8 cellular contexts compared by ENCODE assay signal in the genomic region with DNA sequence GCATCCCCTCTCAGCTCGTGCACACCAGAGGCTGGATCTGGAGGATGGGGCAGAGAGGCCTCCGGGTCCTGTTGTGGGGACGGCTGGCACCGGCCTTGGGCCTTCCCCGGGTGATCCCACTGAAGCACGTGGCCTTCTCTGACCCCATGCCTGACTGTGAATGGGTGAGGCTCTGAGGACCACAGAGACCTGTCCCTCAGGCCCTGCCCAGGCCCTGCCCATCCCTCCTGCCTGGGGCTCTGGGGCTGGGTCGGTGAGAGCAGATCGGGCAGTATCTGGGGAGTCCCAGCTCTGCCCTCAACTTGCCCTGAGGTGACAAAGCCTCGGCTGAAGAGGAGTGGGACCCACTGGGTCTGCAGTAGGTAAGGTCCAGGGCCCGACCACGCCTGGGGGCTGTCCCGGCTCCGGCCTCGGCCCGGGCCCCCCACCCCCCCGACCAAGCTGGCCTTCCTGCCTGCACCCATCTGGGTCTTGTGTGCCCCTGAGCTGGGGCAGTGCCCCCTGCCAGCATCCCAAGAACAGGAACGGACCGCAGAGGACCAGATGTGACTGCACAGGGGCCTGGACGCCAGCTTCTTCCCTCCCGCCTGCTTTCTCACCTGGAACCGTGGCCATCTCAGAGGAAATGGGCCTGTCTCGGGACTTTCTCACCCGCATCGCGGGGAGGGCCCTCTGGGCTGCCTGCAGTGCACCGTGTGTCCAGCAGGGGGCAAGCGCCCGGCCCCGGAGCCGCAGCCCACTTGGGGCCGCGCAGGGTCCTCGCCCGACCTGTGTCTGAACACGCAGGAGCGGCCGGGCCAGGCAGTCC.
DNase-seq lines count a peak whose midpoint lies in the region; ATAC-seq and TF ChIP-seq lines count a peak whose summit lies in the region.
"Not testable (repeated sequence)": the region's sequence is repeated elsewhere in the genome, so short reads cannot be mapped to it uniquely, and the experiment has no call there.

No MANE protein-coding gene starts in this region.

- H3K9me3 Mint-ChIP-seq in H9; central memory CD8-positive, alpha-beta T cell: not testable (repeated sequence)

- H4K8ac ChIP-seq in H9 (replicated peaks; ENCODE audit: insufficient read length, low read depth, low read length); IMR-90 (ENCODE audit: low read depth in 2 of 2, low read length in 2 of 2); trophoblast cell (ENCODE audit: low read depth, low read length): not testable (repeated sequence)

- ATAC-seq in IMR-90 (ENCODE audit: low read depth) (peak; percentile 57; the same call in 1 of the 2 replicates), right cardiac atrium (peak; percentile 29 to 56)
- ATAC-seq in central memory CD8-positive, alpha-beta T cell (replicated peaks; ENCODE audit: extremely low read depth, poor library complexity, severe bottlenecking): peak; percentile 24

- BruUV-seq in IMR-90 (replicated peaks; lab: Mats Ljungman, UMichigan): not testable (repeated sequence)

- not testable (repeated sequence) for H3K36me3 ChIP-seq in IMR-90 (ENCODE audit: control insufficient read depth, insufficient read depth, low read length); WERI-Rb-1; trophoblast cell (ENCODE audit: control insufficient read depth in 1 of 2, insufficient read depth in 2 of 2, low read length in 2 of 2)

- not testable (repeated sequence) for H3K4ac ChIP-seq in H9 (ENCODE audit: low read depth, low read length); IMR-90 (ENCODE audit: low read depth, low read length); trophoblast cell (ENCODE audit: low read depth, low read length)

- not testable (repeated sequence) for TF ChIP-seq RAD21 in IMR-90 (IDR thresholded peaks at IDR 0.05; ENCODE audit: low read length)

- not testable (repeated sequence) for H3K79me1 ChIP-seq in H9 (ENCODE audit: insufficient read depth, low read depth, low read length, poor library complexity, severe bottlenecking); IMR-90 (ENCODE audit: low read depth in 1 of 2, low read length in 2 of 2); trophoblast cell (ENCODE audit: low read length)

- not testable (repeated sequence) for H3K4me3 ChIP-seq in IMR-90 (ENCODE audit: insufficient read depth, low read depth, low read length); WERI-Rb-1 (ENCODE audit: low read depth, low read length); right cardiac atrium (ENCODE audit: low read length); trophoblast cell (ENCODE audit: low read depth, low read length)

- H3K4me1 ChIP-seq in H9 (ENCODE audit: insufficient read depth, low read length); IMR-90 (ENCODE audit: control insufficient read depth, insufficient read depth, low read length); right cardiac atrium (ENCODE audit: control insufficient read depth, insufficient read depth, low read length); trophoblast cell (ENCODE audit: control insufficient read depth in 1 of 2, insufficient read depth in 2 of 2, low read length in 2 of 2): not testable (repeated sequence)

- DNase-seq in H9: peak; percentile 79
- not testable (repeated sequence) for DNase-seq in IMR-90; central memory CD8-positive, alpha-beta T cell (ENCODE audit: low spot score in 2 of 2)
- DNase-seq in WERI-Rb-1: peak; percentile 11
- peak in 2 of 3 donors; percentile 37 to 52 for DNase-seq in right cardiac atrium
- peak; percentile 10 to 28 for DNase-seq in trophoblast cell

- TF ChIP-seq POLR2A in IMR-90 (IDR thresholded peaks at IDR 0.05; ENCODE audit: low read depth, low read length): not testable (repeated sequence)

- not testable (repeated sequence) for H3K14ac ChIP-seq in H9 (ENCODE audit: insufficient read depth, low read length); IMR-90 (replicated peaks; ENCODE audit: low read depth, low read length); trophoblast cell (ENCODE audit: low read length)

- not testable (repeated sequence) for H3K56ac ChIP-seq in H9 (ENCODE audit: insufficient read length, low read depth, low read length); IMR-90 (ENCODE audit: extremely low read depth, insufficient read depth, low read length)

- H3K9me3 ChIP-seq in H9 (ENCODE audit: control insufficient read depth, low read depth, low read length); IMR-90 (ENCODE audit: control insufficient read depth, insufficient read depth, low read length); WERI-Rb-1 (ENCODE audit: severe bottlenecking); right cardiac atrium (ENCODE audit: control insufficient read depth, low read length); trophoblast cell (ENCODE audit: insufficient read depth, low read depth, low read length): not testable (repeated sequence)

- H3K23me2 ChIP-seq in H9 (ENCODE audit: insufficient read length, low read depth, low read length, poor library complexity, severe bottlenecking): not testable (repeated sequence)

- not testable (repeated sequence) for H4K20me1 ChIP-seq in H9 (ENCODE audit: control insufficient read depth, insufficient read depth, insufficient read length); IMR-90 (ENCODE audit: insufficient read depth, low read length)

- H2BK20ac ChIP-seq in H9 (ENCODE audit: low read depth, low read length, poor library complexity, severe bottlenecking); IMR-90 (ENCODE audit: low read depth, low read length): not testable (repeated sequence)

- H3K27ac ChIP-seq in 22Rv1; H9 (ENCODE audit: insufficient read length, low read depth, low read length); IMR-90 (ENCODE audit: insufficient read depth, low read length); WERI-Rb-1; right cardiac atrium (ENCODE audit: low read length); trophoblast cell (ENCODE audit: low read depth, low read length): not testable (repeated sequence)

- not testable (repeated sequence) for H3K27me3 ChIP-seq in H9 (ENCODE audit: insufficient read depth, low read length); IMR-90 (ENCODE audit: control insufficient read depth, insufficient read depth, low read length); right cardiac atrium (ENCODE audit: control insufficient read depth, insufficient read depth); trophoblast cell (ENCODE audit: insufficient read depth, low read length)
- peaks cover 39% of the 10 kb centered on the region for H3K27me3 ChIP-seq in WERI-Rb-1 (ENCODE audit: insufficient read depth, low read depth, severe bottlenecking)

- not testable (repeated sequence) for H3K27ac Mint-ChIP-seq in H9; central memory CD8-positive, alpha-beta T cell (ENCODE audit: low read depth)

- H3K18ac ChIP-seq in H9 (ENCODE audit: insufficient read length, low read depth, low read length); IMR-90 (ENCODE audit: low read depth, low read length); trophoblast cell (ENCODE audit: low read length): not testable (repeated sequence)

- H3K4me1 Mint-ChIP-seq in H9; central memory CD8-positive, alpha-beta T cell: not testable (repeated sequence)

- H2AK9ac ChIP-seq in IMR-90 (replicated peaks; ENCODE audit: low read depth, low read length, poor library complexity): not testable (repeated sequence)

- not testable (repeated sequence) for H2AFZ ChIP-seq in H9 (ENCODE audit: low read length); IMR-90 (replicated peaks; ENCODE audit: low read length, poor library complexity); trophoblast cell (ENCODE audit: insufficient read depth, low read length, poor library complexity)

- H3K79me2 ChIP-seq in H9 (ENCODE audit: insufficient read depth, low read length); trophoblast cell (ENCODE audit: control insufficient read depth, insufficient read depth, low read length, poor library complexity): not testable (repeated sequence)

- CTCF ChIA-PET in IMR-90 (lab: Yijun Ruan, JAX): not testable (repeated sequence)

- not testable (repeated sequence) for H2BK12ac ChIP-seq in H9 (ENCODE audit: insufficient read length, low read depth, low read length); trophoblast cell (ENCODE audit: low read length)

- H3K23ac ChIP-seq in H9 (ENCODE audit: insufficient read length, low read depth, low read length); IMR-90 (ENCODE audit: low read depth, low read length); trophoblast cell (ENCODE audit: low read length): not testable (repeated sequence)

- H3K27me3 Mint-ChIP-seq in H9 (ENCODE audit: low read depth): not testable (repeated sequence)
- H3K27me3 Mint-ChIP-seq in central memory CD8-positive, alpha-beta T cell: peaks cover 46% of the 10 kb centered on the region

- not testable (repeated sequence) for H4K91ac ChIP-seq in H9 (ENCODE audit: insufficient read length, low read depth, low read length); IMR-90 (ENCODE audit: insufficient read depth, low read depth, low read length); trophoblast cell (ENCODE audit: low read depth, low read length)

- H3K9ac ChIP-seq in H9 (ENCODE audit: extremely low read depth, insufficient read length, low read length); IMR-90 (ENCODE audit: low read depth, low read length); trophoblast cell (ENCODE audit: low read length): not testable (repeated sequence)

- H3K4me3 Mint-ChIP-seq in H9; central memory CD8-positive, alpha-beta T cell: not testable (repeated sequence)

- H4K12ac ChIP-seq in trophoblast cell (ENCODE audit: low read depth, low read length): not testable (repeated sequence)

- intact Hi-C loops in IMR-90 (cut with micrococcal nuclease); right cardiac atrium (cut with DNase I): not testable (repeated sequence)

- in situ Hi-C loops in IMR-90 (cut with MboI; ENCODE audit: low sequenced_read_pairs): not testable (repeated sequence)

- not testable (repeated sequence) for H2AK5ac ChIP-seq in H9 (ENCODE audit: insufficient read length, low read length); IMR-90 (ENCODE audit: low read depth, low read length); trophoblast cell (ENCODE audit: low read length)

- H3T11ph ChIP-seq in H9 (ENCODE audit: low read length): not testable (repeated sequence)

- H3K4me2 ChIP-seq in H9 (ENCODE audit: insufficient read depth, insufficient read length, low read length); IMR-90 (ENCODE audit: low read depth, low read length): not testable (repeated sequence)
- H3K4me2 ChIP-seq in trophoblast cell (ENCODE audit: low read length): peak overlapping the region; percentile 16

- H3K9me1 ChIP-seq in IMR-90 (ENCODE audit: insufficient read depth, low read length): not testable (repeated sequence)

- TF ChIP-seq CTCF in 22Rv1 (IDR thresholded peaks at IDR 0.05): peak; percentile 95
- peak; percentile 43 for TF ChIP-seq CTCF in GM12873 (IDR thresholded peaks at IDR 0.05; ENCODE audit: insufficient read depth, low read depth, low read length, missing control alignments)
- TF ChIP-seq CTCF in H9 (conservative IDR thresholded peaks at IDR 0.05): peak; percentile 90
- TF ChIP-seq CTCF in IMR-90 (conservative IDR thresholded peaks at IDR 0.05; ENCODE audit: low read depth, low read length): not testable (repeated sequence)
- peak; percentile 60 for TF ChIP-seq CTCF in WERI-Rb-1 (IDR thresholded peaks at IDR 0.05; ENCODE audit: low read depth, low read length)

- H2BK120ac ChIP-seq in H9 (ENCODE audit: low read depth, low read length, poor library complexity, severe bottlenecking); IMR-90 (ENCODE audit: low read depth, low read length); trophoblast cell (ENCODE audit: insufficient read depth, low read length, poor library complexity): not testable (repeated sequence)

- no CpG with 5 or more reads among the region's 37 CpGs for WGBS in H9 (ENCODE audit: extremely low coverage, insufficient read length, low lambda C conversion rate)
- WGBS in IMR-90 (ENCODE audit: extremely low coverage in 2 of 2, insufficient read length in 1 of 2), 2 experiments: 57% methylated on average over 11 of the region's 37 CpGs; no CpG with 5 or more reads in 1 of the 2 experiments
- WGBS in right cardiac atrium: 71% methylated on average over 37 of the region's 37 CpGs
- no CpG with 5 or more reads among the region's 37 CpGs for WGBS in trophoblast cell (ENCODE audit: extremely low coverage, insufficient coverage, insufficient read length)

- H2BK5ac ChIP-seq in H9 (ENCODE audit: insufficient read length, low read length); IMR-90 (ENCODE audit: low read depth, low read length, poor library complexity, severe bottlenecking); trophoblast cell (ENCODE audit: low read depth, low read length, poor library complexity): not testable (repeated sequence)

- not testable (repeated sequence) for H3K36me3 Mint-ChIP-seq in H9 (ENCODE audit: insufficient read depth in 1 of 3, low read depth in 3 of 3); central memory CD8-positive, alpha-beta T cell (ENCODE audit: insufficient read depth)

- not testable (repeated sequence) for H4K5ac ChIP-seq in H9 (ENCODE audit: insufficient read length, low read depth, low read length); IMR-90 (ENCODE audit: low read depth, low read length)

- dilution Hi-C loops in IMR-90 (cut with HindIII; ENCODE audit: low sequenced_read_pairs, unreplicated experiment): not testable (repeated sequence)

- POLR2A ChIA-PET in IMR-90 (lab: Charles Lee; ENCODE audit: unreplicated experiment): not testable (repeated sequence)

- not testable (repeated sequence) for H2BK15ac ChIP-seq in H9 (ENCODE audit: low read depth, low read length); IMR-90 (ENCODE audit: low read depth, low read length)
